ENCODE assay signal across 13 cellular contexts in genomic region chr20:49790077-49790798, GRCh38. TPM values are rescaled to one million over a fixed set of nuclear protein-coding genes. Genes with fewer than 3 reads are reported as not detected.
DNase-seq lines count a peak whose midpoint lies in the region; ATAC-seq and TF ChIP-seq lines count a peak whose summit lies in the region.
"Had no signal": no experiment of that assay in that cellular context is flagged by ENCODE, and none has a peak within 500 bp of the region (broad histone marks: within the 10 kb centered on the region; RNA-seq: fewer than 3 reads in every experiment).

No MANE protein-coding gene starts in this region.

- H3K9me3 ChIP-seq in right lobe of liver, result no peaks in the 10 kb centered on the region

- H3K4me1 ChIP-seq in right lobe of liver, result peaks cover 0 to 10% (median 0%) of the 10 kb centered on the region in 4 donors

- ATAC-seq in right lobe of liver (peak; percentile 63 to 78 (median 66)), GM18873 (IDR thresholded peaks at IDR 0.05; ENCODE audit: low FRiP score, unreplicated experiment) (no peak), GM21737 (IDR thresholded peaks at IDR 0.05; ENCODE audit: unreplicated experiment) (no peak)
- ATAC-seq: stimulated activated naive B cell treated with anti-CD40 and anti-IgM and Interleukin-4, amounts not matched to agents 10 μg/mL and 1 μg/mL and 100 μg/mL, for 72 hours had no signal

- H3K27ac Mint-ChIP-seq in chondrocyte (ENCODE audit: unreplicated experiment), result peak overlapping the region; percentile 83
- H3K27ac Mint-ChIP-seq: stimulated activated naive B cell treated with anti-CD40 and anti-IgM and Interleukin-4, amounts not matched to agents 10 μg/mL and 1 μg/mL and 100 μg/mL, for 72 hours had no signal

- peaks cover 2% of the 10 kb centered on the region for H3K27me3 Mint-ChIP-seq in chondrocyte (ENCODE audit: low read depth)

- no peaks in the 10 kb centered on the region for H3K27me3 ChIP-seq in right lobe of liver

- H3K27ac ChIP-seq in right lobe of liver (peak overlapping the region in 1 of 3 donors; percentile 33), coronary artery (no peak overlapping the region)

- no peak for TF ChIP-seq POLR2A in right lobe of liver (IDR thresholded peaks at IDR 0.05)

- peaks cover 10% of the 10 kb centered on the region for H3K4me1 Mint-ChIP-seq in chondrocyte (ENCODE audit: low read depth)

- 26% methylated on average over 9 of the region's 9 CpGs for WGBS in right lobe of liver (ENCODE audit: insufficient coverage, low coverage, low lambda C conversion rate, missing lambda C conversion rate)

- DNase-seq in AG08395 (ENCODE audit: low spot score) (peak; percentile 67), M059J (ENCODE audit: low read depth) (peak; percentile 67), chondrocyte (ENCODE audit: low spot score) (no peak), right lobe of liver (peak in 2 of 3 donors; percentile 44 to 56), SHP77 treated with DMSO at 0.1 percent for 48 hours (lab: John Stamatoyannopoulos, UW) (no peak), coronary artery (ENCODE audit: low spot score) (no peak)
- DNase-seq: activated effector memory CD4-positive, alpha-beta T cell treated with anti-CD3 and anti-CD28 coated beads, Interleukin-2, amount 50 U/mL, for 16 hours; COR-L47; NCI-H1105; nucleus accumbens; stimulated activated naive B cell treated with anti-CD40 and anti-IgM and Interleukin-4, amounts not matched to agents 10 μg/mL and 1 μg/mL and 100 μg/mL, for 72 hours had no signal

- no peak overlapping the region for H3K4me3 ChIP-seq in right lobe of liver
- H3K4me3 ChIP-seq in coronary artery, result no peak overlapping the region

- intact Hi-C loops in right lobe of liver (cut with DNase I), result no loop called here

- H3K36me3 ChIP-seq in right lobe of liver, result no peaks in the 10 kb centered on the region

- no peak for TF ChIP-seq CTCF in chondrocyte (IDR thresholded peaks at IDR 0.05)
- no peak for TF ChIP-seq CTCF in right lobe of liver (IDR thresholded peaks at IDR 0.05)
- TF ChIP-seq CTCF in coronary artery (IDR thresholded peaks at IDR 0.05), result no peak

- no peak overlapping the region for H3K4me3 Mint-ChIP-seq in chondrocyte (ENCODE audit: unreplicated experiment)
- H3K4me3 Mint-ChIP-seq: stimulated activated naive B cell treated with anti-CD40 and anti-IgM and Interleukin-4, amounts not matched to agents 10 μg/mL and 1 μg/mL and 100 μg/mL, for 72 hours had no signal

- H3K36me3 Mint-ChIP-seq in chondrocyte (ENCODE audit: low read depth), result no peaks in the 10 kb centered on the region

- H3K9me3 Mint-ChIP-seq in chondrocyte (ENCODE audit: low read depth), result no peaks in the 10 kb centered on the region

RNA-seq across cellular contexts. Expression of gene SLC9A8, which starts 22.4 kb away (rescaled TPM):
- 6.0 and 9.0 TPM in 2 replicates for total RNA-seq in M059J (2014; rRNA removed; shearing (Covaris generic))
- 5.2 to 7.6 TPM (median 6.2 TPM) in 3 replicates for total RNA-seq in chondrocyte
- total RNA-seq in right lobe of liver, result 10 to 100 TPM in 3 of 6 experiments, 1 to 10 TPM in 3; 6.8 to 10.6 (median 9.6) TPM

Comparison
In these comparisons a context has a peak if more than half of its experiments do, and no peak if none do; other contexts are left out.
1. DNase-seq: peak in AG08395 (single experiment), M059J (single experiment) and right lobe of liver (2 of 3); none in chondrocyte (single experiment), SHP77 treated with DMSO at 0.1 percent for 48 hours (single experiment) and coronary artery (single experiment).
2. ATAC-seq: peak in right lobe of liver (4 of 4); none in GM18873 (single experiment) and GM21737 (single experiment).